Comparison of ENCODE assay signal across 8 cellular contexts in the genomic region with DNA sequence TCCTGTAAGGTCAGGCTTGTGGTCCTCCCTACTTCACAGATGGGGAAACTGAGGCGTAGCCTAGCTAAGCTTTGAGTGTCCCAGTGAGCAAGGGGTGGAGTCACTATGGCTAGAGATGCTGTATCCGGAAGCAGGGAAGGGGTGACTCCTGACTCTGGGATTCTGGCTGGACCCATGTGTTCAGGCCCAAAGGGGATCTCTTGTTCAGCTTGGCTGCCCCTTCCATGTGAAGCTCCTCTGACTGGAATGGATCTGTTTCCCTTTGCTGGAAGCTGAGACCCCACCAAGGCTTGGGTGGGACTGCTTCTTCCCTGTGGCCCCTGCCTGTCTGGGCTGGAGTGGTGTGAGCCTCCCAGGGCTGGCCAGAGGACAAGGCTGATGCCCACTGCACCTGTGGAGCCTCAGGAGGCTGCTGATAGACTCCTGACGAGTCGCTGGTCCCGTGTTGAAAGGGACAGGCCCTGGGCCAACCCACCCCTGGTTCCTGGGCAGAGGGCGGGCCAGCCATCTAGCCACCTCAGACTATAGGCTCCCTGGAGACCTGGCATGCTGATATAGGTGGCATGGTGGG. TPM values are rescaled to one million over a fixed set of nuclear protein-coding genes. Genes with fewer than 3 reads are reported as not detected.
DNase-seq lines count a peak whose midpoint lies in the region; ATAC-seq and TF ChIP-seq lines count a peak whose summit lies in the region.

No MANE protein-coding gene starts in this region.

- no peaks in the 10 kb centered on the region for H3K9me3 Mint-ChIP-seq in activated CD4-positive, alpha-beta memory T cell treated with anti-CD3 and anti-CD28 coated beads for 36 hours

- peaks cover 63% of the 10 kb centered on the region for H3K36me3 Mint-ChIP-seq in activated CD4-positive, alpha-beta memory T cell treated with anti-CD3 and anti-CD28 coated beads for 36 hours

- H3K27ac Mint-ChIP-seq in activated CD4-positive, alpha-beta memory T cell treated with anti-CD3 and anti-CD28 coated beads for 36 hours = peak overlapping the region; percentile 92

- CTCF ChIA-PET in HCT116 (lab: Charles Lee) = interaction anchor here (1.2 to 3.8 kb wide), 4 partner anchors 9 to 1064 kb away, joined by 3 to 83 read pairs (median 14); no protein-coding TSS in a partner anchor
- CTCF ChIA-PET in activated CD4-positive, alpha-beta memory T cell treated with anti-CD3 and anti-CD28 coated beads for 36 hours (lab: Charles Lee) = interaction anchor here (1.0 to 20.7 kb wide), 8 partner anchors 9 to 772 kb away, joined by 3 to 908 read pairs (median 24); a partner anchor contains a TSS

- no peaks in the 10 kb centered on the region for H3K27me3 ChIP-seq in HCT116 (ENCODE audit: insufficient read depth, low read length)
- H3K27me3 ChIP-seq in left ventricle myocardium inferior (ENCODE audit: low read depth) = no peaks in the 10 kb centered on the region
- H3K27me3 ChIP-seq in skeletal muscle tissue (ENCODE audit: control insufficient read depth in 3 of 3, insufficient read depth in 3 of 3, low read length in 3 of 3) = no peaks in the 10 kb centered on the region

- intact Hi-C loops in HCT116 (cut with micrococcal nuclease) = loop anchor here (2.0 to 5.0 kb wide), 7 partner anchors 269 to 1049 kb away; a partner anchor contains a TSS
- intact Hi-C loops in activated CD4-positive, alpha-beta memory T cell treated with anti-CD3 and anti-CD28 coated beads for 36 hours (cut with micrococcal nuclease) = loop anchor here (2.0 to 5.0 kb wide), 4 partner anchors 354 to 1054 kb away; a partner anchor contains a TSS
- intact Hi-C loops in left ventricle myocardium inferior (cut with micrococcal nuclease) = loop anchor here (2.0 kb wide), 1 partner anchor 47 kb away; no protein-coding TSS in a partner anchor

- H3K4me1 ChIP-seq in HCT116 (ENCODE audit: control insufficient read depth in 1 of 2, insufficient read depth in 2 of 2, low read length in 2 of 2) (peaks cover 15 to 51% of the 10 kb centered on the region in 2 experiments), left ventricle myocardium inferior (peaks cover 79% of the 10 kb centered on the region), skeletal muscle tissue (ENCODE audit: control insufficient read depth in 3 of 3, insufficient read depth in 3 of 3, low read length in 3 of 3) (peaks cover 47 to 82% (median 56%) of the 10 kb centered on the region in 3 donors)

- peak overlapping the region; percentile 93 for H3K4me3 Mint-ChIP-seq in activated CD4-positive, alpha-beta memory T cell treated with anti-CD3 and anti-CD28 coated beads for 36 hours

- TF ChIP-seq RAD21 in HCT116 (IDR thresholded peaks at IDR 0.05; ENCODE audit: low read depth) = no peak

- H2AFZ ChIP-seq in HCT116 (ENCODE audit: low read depth, low read length, poor library complexity, severe bottlenecking) = no peak overlapping the region

- RAD21 ChIA-PET in HCT116 (lab: Charles Lee; ENCODE audit: low non-redundant PET in 1 of 2, low total read pairs in 2 of 2, uncharacterized antibody in 2 of 2, unreplicated experiment in 2 of 2) = interaction anchor here in 1 of 2 experiments (3.4 kb wide), 1 partner anchor 35 kb away, joined by 40 read pairs; no protein-coding TSS in a partner anchor

- DNase-seq in HCT116 (ENCODE audit: low read depth, low spot score) (no peak), left ventricle myocardium inferior (peak; percentile 73), left lobe of liver (ENCODE audit: low spot score) (no peak), middle frontal gyrus (ENCODE audit: extremely low spot score, low spot score) (no peak), mesenteric fat pad (ENCODE audit: low spot score) (no peak)
- peak; percentile 62 for DNase-seq in activated CD4-positive, alpha-beta memory T cell treated with anti-CD3 and anti-CD28 coated beads for 36 hours

- BruUV-seq in HCT116 (replicated peaks; lab: Mats Ljungman, UMichigan) = no TSS peak

- H3K36me3 ChIP-seq in HCT116 (ENCODE audit: control insufficient read depth in 1 of 2, insufficient read depth in 2 of 2, low read length in 2 of 2) = peaks cover 0 to 11% of the 10 kb centered on the region in 2 experiments; a peak in 1 of 4 replicates
- H3K36me3 ChIP-seq in left ventricle myocardium inferior = no peaks in the 10 kb centered on the region
- peaks cover 2 to 4% (median 4%) of the 10 kb centered on the region in 3 donors for H3K36me3 ChIP-seq in skeletal muscle tissue (ENCODE audit: control insufficient read depth in 3 of 3, insufficient read depth in 3 of 3, low read length in 3 of 3)

- no peaks in the 10 kb centered on the region for H3K27me3 Mint-ChIP-seq in activated CD4-positive, alpha-beta memory T cell treated with anti-CD3 and anti-CD28 coated beads for 36 hours

- H3K9ac ChIP-seq in HCT116 (ENCODE audit: low read length) (peak overlapping the region; percentile 91), skeletal muscle tissue (ENCODE audit: low read depth in 1 of 3, low read length in 3 of 3) (peak overlapping the region; percentile 89 to 97 (median 96))

- POLR2A ChIA-PET in HCT116 (lab: Charles Lee) = interaction anchor here (1.6 to 1.8 kb wide), 2 partner anchors 10 to 49 kb away, joined by 4 to 5 read pairs; a partner anchor contains a TSS
- POLR2A ChIA-PET in activated CD4-positive, alpha-beta memory T cell treated with anti-CD3 and anti-CD28 coated beads for 36 hours (lab: Charles Lee) = interaction anchor here (0.7 to 24.8 kb wide), 10 partner anchors 8 to 768 kb away, joined by 3 to 1013 read pairs (median 6); a partner anchor contains a TSS

- no peak for TF ChIP-seq POLR2A in HCT116 (IDR thresholded peaks at IDR 0.05; ENCODE audit: borderline replicate concordance, extremely low read depth, insufficient read depth, insufficient read length)

- peaks cover 56% of the 10 kb centered on the region for H3K79me2 ChIP-seq in HCT116 (ENCODE audit: insufficient read depth, low read length)

- H3K4me1 Mint-ChIP-seq in activated CD4-positive, alpha-beta memory T cell treated with anti-CD3 and anti-CD28 coated beads for 36 hours (ENCODE audit: low read depth) = peaks cover 67% of the 10 kb centered on the region

- ATAC-seq in HCT116 (peak; percentile 10; the same call in 1 of the 2 replicates), left lobe of liver (no peak), GM18520 (IDR thresholded peaks at IDR 0.05; ENCODE audit: unreplicated experiment) (no peak)

- H3K27ac ChIP-seq in HCT116 (ENCODE audit: low read depth, low read length) = peak overlapping the region; percentile 93
- H3K27ac ChIP-seq in left ventricle myocardium inferior (replicated peaks) = peak overlapping the region; percentile 98
- H3K27ac ChIP-seq in skeletal muscle tissue (ENCODE audit: low read depth, low read length) = peak overlapping the region; percentile 97

- H3K4me3 ChIP-seq in HCT116 (replicated peaks in 1 of 2; ENCODE audit: low read depth in 1 of 2, low read length in 2 of 2) (peak overlapping the region; percentile 77 to 81), left ventricle myocardium inferior (peak overlapping the region; percentile 96), skeletal muscle tissue (ENCODE audit: low read length in 3 of 3) (peak overlapping the region; percentile 88 to 92 (median 88))

- H4K20me1 ChIP-seq in HCT116 (ENCODE audit: insufficient read depth) = no peaks in the 10 kb centered on the region

- H3K9me3 ChIP-seq in HCT116 (ENCODE audit: control insufficient read depth in 1 of 2, insufficient read depth in 1 of 2, low read depth in 1 of 2, low read length in 2 of 2) (no peaks in the 10 kb centered on the region), left ventricle myocardium inferior (replicated peaks) (no peaks in the 10 kb centered on the region), skeletal muscle tissue (ENCODE audit: control insufficient read depth in 3 of 3, low read length in 3 of 3) (no peaks in the 10 kb centered on the region)

- no peak for TF ChIP-seq CTCF in HCT116 (IDR thresholded peaks at IDR 0.05 in 2 of 3, conservative IDR thresholded peaks at IDR 0.05 in 1 of 3; ENCODE audit: borderline replicate concordance in 1 of 3, insufficient read depth in 1 of 3, low read depth in 2 of 3, low read length in 2 of 3)
- TF ChIP-seq CTCF in left ventricle myocardium inferior (IDR thresholded peaks at IDR 0.05; ENCODE audit: borderline replicate concordance) = no peak

- no peaks in the 10 kb centered on the region for H3K9me2 ChIP-seq in HCT116 (ENCODE audit: insufficient read depth)

- H3K4me2 ChIP-seq in HCT116 (ENCODE audit: low read length) = peak overlapping the region; percentile 94

TF ChIP-seq in HCT116, 20 proteins besides CTCF, POLR2A, EP300 and RAD21:
- no peak for TF ChIP-seq ZNF274 (IDR thresholded peaks at IDR 0.05; ENCODE audit: low read depth, low read length)
- peak; percentile 28; the same call in 1 of the 2 replicates for TF ChIP-seq POLR2AphosphoS5 (IDR thresholded peaks at IDR 0.05; ENCODE audit: low read depth, low read length)

RNA-seq across cellular contexts. Expression of a gene that starts 1.0 kb away (rescaled TPM):
- total RNA-seq in HCT116 (2021; ENCODE audit: unreplicated experiment) (87.3 TPM), left ventricle myocardium inferior (359 TPM), skeletal muscle tissue (20.9 TPM), left lobe of liver (16.1 TPM), mesenteric fat pad (44.7 TPM)
- polyA plus RNA-seq in HCT116 (2012) = 79.5 and 97.2 TPM in 2 replicates
- total RNA-seq in activated CD4-positive, alpha-beta memory T cell treated with anti-CD3 and anti-CD28 coated beads for 36 hours = 100 to 1,000 TPM; 186 to 187 TPM

RNA-seq across cellular contexts. Expression of a gene that starts 6.4 kb away (rescaled TPM):
- total RNA-seq in HCT116 (2021; ENCODE audit: unreplicated experiment) (4.5 TPM), left ventricle myocardium inferior (16.6 TPM), skeletal muscle tissue (4.7 TPM), left lobe of liver (8.5 TPM), mesenteric fat pad (56.2 TPM)
- polyA plus RNA-seq in HCT116 (2012) = 5.0 and 5.1 TPM in 2 replicates
- 100 to 1,000 TPM; 319 TPM for total RNA-seq in activated CD4-positive, alpha-beta memory T cell treated with anti-CD3 and anti-CD28 coated beads for 36 hours

RNA-seq across cellular contexts. Expression of a gene that starts 48.7 kb away (rescaled TPM):
- total RNA-seq in HCT116 (2021; ENCODE audit: unreplicated experiment) = 20.5 TPM
- polyA plus RNA-seq in HCT116 (2012) = 11.3 and 15.1 TPM in 2 replicates
- 10 to 100 TPM; 78.7 to 82.6 TPM for total RNA-seq in activated CD4-positive, alpha-beta memory T cell treated with anti-CD3 and anti-CD28 coated beads for 36 hours
- total RNA-seq in left ventricle myocardium inferior = 16.1 TPM
- 7.8 TPM for total RNA-seq in skeletal muscle tissue
- total RNA-seq in left lobe of liver = 16.8 TPM
- 15.5 TPM for total RNA-seq in mesenteric fat pad

RNA-seq across cellular contexts. Expression of a gene that starts 50.4 kb away (rescaled TPM):
- total RNA-seq in HCT116 (2021; ENCODE audit: unreplicated experiment) (10.1 TPM), left ventricle myocardium inferior (57.2 TPM), skeletal muscle tissue (11.5 TPM), left lobe of liver (3.0 TPM), mesenteric fat pad (8.9 TPM)
- 9.5 and 10.5 TPM in 2 replicates for polyA plus RNA-seq in HCT116 (2012)
- 10 to 100 TPM; 16.7 to 17.0 TPM for total RNA-seq in activated CD4-positive, alpha-beta memory T cell treated with anti-CD3 and anti-CD28 coated beads for 36 hours

RNA-seq across cellular contexts. Expression of a gene that starts 56.7 kb away (rescaled TPM):
- total RNA-seq in HCT116 (2021; ENCODE audit: unreplicated experiment) = 4.2 TPM
- polyA plus RNA-seq in HCT116 (2012) = 3.2 and 3.5 TPM in 2 replicates
- total RNA-seq in activated CD4-positive, alpha-beta memory T cell treated with anti-CD3 and anti-CD28 coated beads for 36 hours = 1 to 10 TPM; 2.7 to 2.9 TPM
- total RNA-seq in left ventricle myocardium inferior = 3.9 TPM
- 0.52 TPM for total RNA-seq in skeletal muscle tissue
- total RNA-seq in left lobe of liver = not detected
- total RNA-seq in mesenteric fat pad = 0.51 TPM

Comparison
In these comparisons a context has a peak if more than half of its experiments do, and no peak if none do; other contexts are left out.
1. DNase-seq: peak in activated CD4-positive, alpha-beta memory T cell treated with anti-CD3 and anti-CD28 coated beads for 36 hours (single experiment) and left ventricle myocardium inferior (single experiment); none in HCT116 (single experiment), left lobe of liver (single experiment), middle frontal gyrus (single experiment) and mesenteric fat pad (single experiment).
2. Peak in every context shown above with its lines, with median percentiles within 50 percentile points of each other: H3K27ac ChIP-seq and H3K4me3 ChIP-seq.